Comparison of ENCODE assay signal across 8 cellular contexts in genomic region chr19:34096020-34096915, GRCh38.
A peak's percentile ranks its signal among the peaks of the same experiment; 100 is the strongest.
DNase-seq lines count a peak whose midpoint lies in the region; ATAC-seq and TF ChIP-seq lines count a peak whose summit lies in the region.

No MANE protein-coding gene starts in this region.

- no peak overlapping the region for H3K27ac ChIP-seq in dorsolateral prefrontal cortex
- H3K27ac ChIP-seq in lung (ENCODE audit: low read depth in 1 of 2, low read length in 1 of 2): no peak overlapping the region

- intact Hi-C loops in dorsolateral prefrontal cortex (cut with DNase I): loop anchor here (2.0 to 5.0 kb wide), 3 partner anchors 53 to 319 kb away; no protein-coding TSS in a partner anchor

- DNase-seq in DMS114 treated with DMSO at 0.1 percent for 48 hours (lab: John Stamatoyannopoulos, UW; ENCODE audit: unreplicated experiment) (peak; percentile 69), KBM-7 (peak; percentile 82), OCI-M1 (lab: John Stamatoyannopoulos, UW) (peak; percentile 87), dorsolateral prefrontal cortex (peak in 2 of 10 donors; percentile 15 to 36), lung (ENCODE audit: low spot score) (no peak)
- no peak for DNase-seq in activated naive CD4-positive, alpha-beta T cell treated with Interleukin-2 at 50 U/mL for 16 hours
- no peak for DNase-seq in activated naive CD4-positive, alpha-beta T cell treated with anti-CD3 and anti-CD28 coated beads, Interleukin-2, amount 50 U/mL, for 16 hours

- H3K4me1 ChIP-seq in lung (ENCODE audit: control insufficient read depth in 2 of 2, insufficient read depth in 2 of 2, low read length in 2 of 2): no peaks in the 10 kb centered on the region

- H3K36me3 ChIP-seq in lung (ENCODE audit: control insufficient read depth in 2 of 2, insufficient read depth in 2 of 2, low read length in 2 of 2): no peaks in the 10 kb centered on the region

- ATAC-seq in lung (ENCODE audit: insufficient read depth, low FRiP score) (no peak), HG03175 (IDR thresholded peaks at IDR 0.05; ENCODE audit: unreplicated experiment) (no peak)

- 24 to 27% methylated on average over 14 of the region's 14 CpGs for WGBS in lung, 2 donors

- H3K4me3 ChIP-seq in dorsolateral prefrontal cortex: peak overlapping the region in 43 of 59 donors; percentile 3 to 52 (median 33)
- H3K4me3 ChIP-seq in lung: no peak overlapping the region

- H3K27me3 ChIP-seq in dorsolateral prefrontal cortex (no peaks in the 10 kb centered on the region), lung (ENCODE audit: control insufficient read depth, insufficient read depth) (no peaks in the 10 kb centered on the region)

- peak; percentile 50 to 88 (median 70) for TF ChIP-seq CTCF in dorsolateral prefrontal cortex (IDR thresholded peaks at IDR 0.05 in 54 of 56, conservative IDR thresholded peaks at IDR 0.05 in 2 of 56; ENCODE audit: low read depth in 1 of 56, partially characterized antibody in 56 of 56)
- TF ChIP-seq CTCF in lung (IDR thresholded peaks at IDR 0.05; ENCODE audit: control extremely low read depth, extremely low read depth): peak; percentile 44

- H3K9me3 ChIP-seq in lung (ENCODE audit: control insufficient read depth in 2 of 2, insufficient read depth in 1 of 2, low read length in 1 of 2): no peaks in the 10 kb centered on the region

- in situ Hi-C loops in KBM-7 (cut with MboI; ENCODE audit: low pct_unique_long_range_greater_than_20kb, low sequenced_read_pairs): loop anchor here (10.0 kb wide), 1 partner anchor 321 kb away; no protein-coding TSS in a partner anchor

Comparison
In these comparisons a context has a peak if more than half of its experiments do, and no peak if none do; other contexts are left out.
1. DNase-seq: peak in DMS114 treated with DMSO at 0.1 percent for 48 hours (single experiment), KBM-7 (single experiment) and OCI-M1 (single experiment); none in lung (single experiment), activated naive CD4-positive, alpha-beta T cell treated with Interleukin-2 at 50 U/mL for 16 hours (single experiment) and activated naive CD4-positive, alpha-beta T cell treated with anti-CD3 and anti-CD28 coated beads, Interleukin-2, amount 50 U/mL, for 16 hours (single experiment).